In the genomic region with DNA sequence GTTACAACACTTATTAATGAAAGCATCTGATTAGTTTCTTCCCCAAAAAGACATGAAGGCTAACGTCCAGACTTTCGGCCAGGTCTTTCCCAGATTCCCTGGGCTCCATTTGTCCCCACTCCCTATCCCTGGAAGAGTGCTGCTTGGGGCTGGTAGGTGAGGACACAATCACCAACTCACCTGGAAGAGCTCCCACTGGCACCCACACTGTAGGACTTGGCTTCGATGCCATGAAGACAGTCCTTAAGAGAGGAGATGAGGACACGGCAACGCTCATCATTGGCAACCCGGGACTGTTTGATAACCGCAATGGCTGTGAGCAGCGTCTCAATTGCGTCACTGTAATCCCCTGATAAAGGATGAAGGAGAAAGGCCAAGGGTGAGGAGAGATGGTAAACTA, we compare ENCODE assay signal across 14 cellular contexts. TPM values are rescaled to one million over a fixed set of nuclear protein-coding genes. Genes with fewer than 3 reads are reported as not detected.
DNase-seq lines count a peak whose midpoint lies in the region; ATAC-seq, FAIRE-seq and TF ChIP-seq lines count a peak whose summit lies in the region.
"Had no signal": no experiment of that assay in that cellular context is flagged by ENCODE, and none has a peak within 500 bp of the region (broad histone marks: within the 10 kb centered on the region; RNA-seq: fewer than 3 reads in every experiment).

No MANE protein-coding gene starts in this region.

- no peak for FAIRE-seq in HepG2 (lab: Jason Lieb, UNC)
- FAIRE-seq: D721Med had no signal

- ATAC-seq in HepG2: no peak
- no peak for ATAC-seq in right lobe of liver

- H3K4me3 ChIP-seq in HepG2 (replicated peaks in 1 of 3; ENCODE audit: insufficient read depth in 1 of 3, low read depth in 2 of 3, low read length in 3 of 3) (no peak overlapping the region), right lobe of liver (no peak overlapping the region)
- H3K4me3 ChIP-seq: HAP-1, SJSA1 had no signal

- CTCF ChIA-PET in HepG2 (lab: Yijun Ruan, JAX; ENCODE audit: low intra/inter-chr PET ratio, low total read pairs): no interaction called here

- in situ Hi-C loops in HepG2 (cut with HindIII; ENCODE audit: extremely low pct_ligation_motif_present, low pct_unique_long_range_greater_than_20kb): no loop called here

- WGBS in HepG2 (ENCODE audit: low lambda C conversion rate): 86% methylated on average over 9 of the region's 9 CpGs
- 68% methylated on average over 9 of the region's 9 CpGs for WGBS in right lobe of liver (ENCODE audit: insufficient coverage, low coverage, low lambda C conversion rate, missing lambda C conversion rate)

- H3K27me3 ChIP-seq in HepG2 (ENCODE audit: control insufficient read depth in 1 of 2, insufficient read depth in 2 of 2, low read length in 2 of 2) (no peaks in the 10 kb centered on the region), right lobe of liver (no peaks in the 10 kb centered on the region)
- H3K27me3 ChIP-seq: SJSA1 had no signal

- TF ChIP-seq RAD21 in HepG2 (CRISPR knock-in tag; IDR thresholded peaks at IDR 0.05): no peak

- no peak overlapping the region for H2AFZ ChIP-seq in HepG2 (ENCODE audit: low read length)

- no peaks in the 10 kb centered on the region for H3K79me2 ChIP-seq in HepG2 (ENCODE audit: insufficient read depth, low read length)

- H3K36me3 ChIP-seq in HepG2 (replicated peaks in 1 of 2; ENCODE audit: control insufficient read depth in 1 of 2, insufficient read depth in 2 of 2, low read length in 2 of 2) (peaks cover 38 to 91% of the 10 kb centered on the region in 2 experiments), right lobe of liver (peaks cover 18 to 98% (median 50%) of the 10 kb centered on the region in 4 donors)

- intact Hi-C loops in HepG2 (cut with micrococcal nuclease; ENCODE audit: unreplicated experiment) (no loop called here), right lobe of liver (cut with DNase I) (no loop called here)

- H4K20me1 ChIP-seq in HepG2 (ENCODE audit: insufficient read depth, low read length): no peaks in the 10 kb centered on the region

- H3K4me1 ChIP-seq in HepG2 (ENCODE audit: insufficient read depth, low read length) (no peaks in the 10 kb centered on the region), right lobe of liver (no peaks in the 10 kb centered on the region)
- H3K4me1 ChIP-seq: HAP-1, SJSA1 had no signal

- TF ChIP-seq EP300 in HepG2 (IDR thresholded peaks at IDR 0.05; ENCODE audit: low read depth in 2 of 2, low read length in 2 of 2): no peak
- TF ChIP-seq EP300 in HepG2 (CRISPR knock-in tag; IDR thresholded peaks at IDR 0.05; ENCODE audit: borderline replicate concordance): no peak

- no peaks in the 10 kb centered on the region for H3K9me3 ChIP-seq in HepG2 (ENCODE audit: low read length)
- no peaks in the 10 kb centered on the region for H3K9me3 ChIP-seq in right lobe of liver
- H3K9me3 ChIP-seq: HAP-1, SJSA1 had no signal

- no TSS peak for BruUV-seq in HepG2 (replicated peaks; lab: Mats Ljungman, UMichigan)

- DNase-seq in HepG2 (ENCODE audit: low spot score) (no peak), right lobe of liver (no peak), NCI-H748 (lab: John Stamatoyannopoulos, UW; ENCODE audit: unreplicated experiment) (no peak)
- DNase-seq in effector CD4-positive, alpha-beta T cell: no peak
- DNase-seq: CD8-positive, alpha-beta memory T cell; DMS79; IMR-90; NCI-H1105; NCI-H1694; NCI-H510A treated with DMSO at 0.1 percent for 48 hours had no signal

- no peak overlapping the region for H3K4me2 ChIP-seq in HepG2 (ENCODE audit: low read depth, low read length)

- POLR2A ChIA-PET in HepG2 (lab: Yijun Ruan, JAX): interaction anchor here (1.8 kb wide), 1 partner anchor 18 kb away, joined by 7 read pairs; a partner anchor contains a TSS

- TF ChIP-seq POLR2A in HepG2 (IDR thresholded peaks at IDR 0.05; ENCODE audit: insufficient read depth in 1 of 2, low read depth in 2 of 2, low read length in 2 of 2) (0 out of 4 replicates have a peak, but pooled peaks of 1 of the 2 experiments have one; percentile 23), right lobe of liver (IDR thresholded peaks at IDR 0.05) (no peak)

- H3K9ac ChIP-seq in HepG2 (ENCODE audit: insufficient read depth, low read depth, low read length): no peak overlapping the region

- H3K27ac ChIP-seq in HepG2 (ENCODE audit: extremely low read length, insufficient read depth, low read length) (no peak overlapping the region), right lobe of liver (no peak overlapping the region)
- H3K27ac ChIP-seq: SJSA1 had no signal

- TF ChIP-seq CTCF in HepG2 (CRISPR knock-in tag; IDR thresholded peaks at IDR 0.05) (no peak), right lobe of liver (IDR thresholded peaks at IDR 0.05) (no peak)

RNA-seq across cellular contexts. Expression of a gene that starts 18.2 kb away (rescaled TPM):
- total RNA-seq in HepG2 (2016; rRNA removed; fragmentation: Illumina TruSeq; extraction: Trizol) (29.4 and 34.1 TPM in 2 replicates), right lobe of liver (10 to 100 TPM; 16.7 to 52.0 (median 31.7) TPM)
- total RNA-seq in HepG2 (2016; cell fraction: cytosol; rRNA removed; fragmentation: Illumina TruSeq; extraction: Trizol; ENCODE audit: low read depth): 7.3 and 8.6 TPM in 2 replicates
- total RNA-seq in HepG2 (2016; cell fraction: insoluble cytoplasmic fraction; rRNA removed; fragmentation: Illumina TruSeq; extraction: Trizol): 25.4 and 37.8 TPM in 2 replicates
- total RNA-seq in HepG2 (2016; cell fraction: membrane; rRNA removed; fragmentation: Illumina TruSeq; extraction: Trizol): 19.4 and 20.2 TPM in 2 replicates
- total RNA-seq in HepG2 (2016; cell fraction: nucleus; rRNA removed; fragmentation: Illumina TruSeq; extraction: Trizol): 48.4 and 51.2 TPM in 2 replicates
- polyA plus RNA-seq in HepG2 (2011; rRNA removed): 36.8 and 40.6 TPM in 2 replicates
- 16.4 and 19.7 TPM in 2 replicates for polyA plus RNA-seq in HepG2 (2011; cell fraction: cytosol; rRNA removed)
- 110 and 125 TPM in 2 replicates for polyA plus RNA-seq in HepG2 (2011; cell fraction: nucleus; rRNA removed)
- polyA plus RNA-seq in HepG2 (2012): 47.5 and 48.9 TPM in 2 replicates
- polyA plus RNA-seq in HepG2 (2016; cell fraction: cytosol; fragmentation: Illumina TruSeq; extraction: Trizol; ENCODE audit: low read depth): 3.7 and 4.1 TPM in 2 replicates
- 36.9 and 49.6 TPM in 2 replicates for polyA plus RNA-seq in HepG2 (2016; cell fraction: insoluble cytoplasmic fraction; fragmentation: Illumina TruSeq; extraction: Trizol; ENCODE audit: low read depth)
- 13.1 and 15.0 TPM in 2 replicates for polyA plus RNA-seq in HepG2 (2016; cell fraction: membrane; fragmentation: Illumina TruSeq; extraction: Trizol; ENCODE audit: low read depth)
- polyA plus RNA-seq in HepG2 (2016; cell fraction: nucleus; fragmentation: Illumina TruSeq; extraction: Trizol; ENCODE audit: insufficient read depth, low read depth): 151 and 159 TPM in 2 replicates
- polyA minus RNA-seq in HepG2 (2011; rRNA and poly(A)+ RNA removed; ENCODE audit: low replicate concordance): 43.6 and 128 TPM in 2 replicates
- polyA minus RNA-seq in HepG2 (2011; cell fraction: cytosol; rRNA and poly(A)+ RNA removed): 14.5 and 17.3 TPM in 2 replicates
- 56.7 and 63.0 TPM in 2 replicates for polyA minus RNA-seq in HepG2 (2011; cell fraction: nucleus; rRNA and poly(A)+ RNA removed)

RNA-seq across cellular contexts. Expression of a gene that starts 18.3 kb away (rescaled TPM):
- 44.2 and 53.3 TPM in 2 replicates for total RNA-seq in HepG2 (2016; rRNA removed; fragmentation: Illumina TruSeq; extraction: Trizol)
- total RNA-seq in HepG2 (2016; cell fraction: cytosol; rRNA removed; fragmentation: Illumina TruSeq; extraction: Trizol; ENCODE audit: low read depth): 30.3 and 32.6 TPM in 2 replicates
- total RNA-seq in HepG2 (2016; cell fraction: insoluble cytoplasmic fraction; rRNA removed; fragmentation: Illumina TruSeq; extraction: Trizol): 44.0 and 50.9 TPM in 2 replicates
- total RNA-seq in HepG2 (2016; cell fraction: membrane; rRNA removed; fragmentation: Illumina TruSeq; extraction: Trizol): 39.7 and 41.1 TPM in 2 replicates
- total RNA-seq in HepG2 (2016; cell fraction: nucleus; rRNA removed; fragmentation: Illumina TruSeq; extraction: Trizol): 25.6 and 36.2 TPM in 2 replicates
- 70.4 and 70.5 TPM in 2 replicates for polyA plus RNA-seq in HepG2 (2011; rRNA removed)
- polyA plus RNA-seq in HepG2 (2011; cell fraction: cytosol; rRNA removed): 81.8 and 87.8 TPM in 2 replicates
- 26.5 and 33.7 TPM in 2 replicates for polyA plus RNA-seq in HepG2 (2011; cell fraction: nucleus; rRNA removed)
- 25.1 and 33.9 TPM in 2 replicates for polyA plus RNA-seq in HepG2 (2012)
- 25.0 and 26.0 TPM in 2 replicates for polyA plus RNA-seq in HepG2 (2016; cell fraction: cytosol; fragmentation: Illumina TruSeq; extraction: Trizol; ENCODE audit: low read depth)
- 65.1 and 67.8 TPM in 2 replicates for polyA plus RNA-seq in HepG2 (2016; cell fraction: insoluble cytoplasmic fraction; fragmentation: Illumina TruSeq; extraction: Trizol; ENCODE audit: low read depth)
- 38.0 and 41.3 TPM in 2 replicates for polyA plus RNA-seq in HepG2 (2016; cell fraction: membrane; fragmentation: Illumina TruSeq; extraction: Trizol; ENCODE audit: low read depth)
- 48.1 and 64.5 TPM in 2 replicates for polyA plus RNA-seq in HepG2 (2016; cell fraction: nucleus; fragmentation: Illumina TruSeq; extraction: Trizol; ENCODE audit: insufficient read depth, low read depth)
- 102 and 166 TPM in 2 replicates for polyA minus RNA-seq in HepG2 (2011; rRNA and poly(A)+ RNA removed; ENCODE audit: low replicate concordance)
- polyA minus RNA-seq in HepG2 (2011; cell fraction: cytosol; rRNA and poly(A)+ RNA removed): 21.2 and 24.1 TPM in 2 replicates
- polyA minus RNA-seq in HepG2 (2011; cell fraction: nucleus; rRNA and poly(A)+ RNA removed): 54.1 and 63.3 TPM in 2 replicates
- total RNA-seq in right lobe of liver: 10 to 100 TPM; 17.7 to 62.5 (median 23.3) TPM

RNA-seq across cellular contexts. Expression of a gene that starts 19.2 kb away (rescaled TPM):
- total RNA-seq in HepG2 (2016; rRNA removed; fragmentation: Illumina TruSeq; extraction: Trizol) (25.2 and 25.4 TPM in 2 replicates), right lobe of liver (1 to 10 TPM; 1.7 to 3.9 (median 2.0) TPM)
- total RNA-seq in HepG2 (2016; cell fraction: cytosol; rRNA removed; fragmentation: Illumina TruSeq; extraction: Trizol; ENCODE audit: low read depth): 33.0 and 38.9 TPM in 2 replicates
- total RNA-seq in HepG2 (2016; cell fraction: insoluble cytoplasmic fraction; rRNA removed; fragmentation: Illumina TruSeq; extraction: Trizol): 23.9 and 27.8 TPM in 2 replicates
- total RNA-seq in HepG2 (2016; cell fraction: membrane; rRNA removed; fragmentation: Illumina TruSeq; extraction: Trizol): 43.9 and 52.8 TPM in 2 replicates
- total RNA-seq in HepG2 (2016; cell fraction: nucleus; rRNA removed; fragmentation: Illumina TruSeq; extraction: Trizol): 15.8 and 17.5 TPM in 2 replicates
- 53.7 and 60.1 TPM in 2 replicates for polyA plus RNA-seq in HepG2 (2011; rRNA removed)
- polyA plus RNA-seq in HepG2 (2011; cell fraction: cytosol; rRNA removed): 44.7 and 56.5 TPM in 2 replicates
- 20.0 and 25.6 TPM in 2 replicates for polyA plus RNA-seq in HepG2 (2011; cell fraction: nucleus; rRNA removed)
- 17.5 and 21.3 TPM in 2 replicates for polyA plus RNA-seq in HepG2 (2012)
- polyA plus RNA-seq in HepG2 (2016; cell fraction: cytosol; fragmentation: Illumina TruSeq; extraction: Trizol; ENCODE audit: low read depth): 45.4 and 52.3 TPM in 2 replicates
- polyA plus RNA-seq in HepG2 (2016; cell fraction: insoluble cytoplasmic fraction; fragmentation: Illumina TruSeq; extraction: Trizol; ENCODE audit: low read depth): 31.2 and 31.8 TPM in 2 replicates
- polyA plus RNA-seq in HepG2 (2016; cell fraction: membrane; fragmentation: Illumina TruSeq; extraction: Trizol; ENCODE audit: low read depth): 53.1 and 57.7 TPM in 2 replicates
- polyA plus RNA-seq in HepG2 (2016; cell fraction: nucleus; fragmentation: Illumina TruSeq; extraction: Trizol; ENCODE audit: insufficient read depth, low read depth): 33.0 and 35.6 TPM in 2 replicates
- 13.9 and 44.9 TPM in 2 replicates for polyA minus RNA-seq in HepG2 (2011; rRNA and poly(A)+ RNA removed; ENCODE audit: low replicate concordance)
- 11.1 and 12.6 TPM in 2 replicates for polyA minus RNA-seq in HepG2 (2011; cell fraction: cytosol; rRNA and poly(A)+ RNA removed)
- 11.3 and 19.4 TPM in 2 replicates for polyA minus RNA-seq in HepG2 (2011; cell fraction: nucleus; rRNA and poly(A)+ RNA removed)
- total RNA-seq: A172 had no signal

RNA-seq across cellular contexts. Expression of a gene that starts 49.4 kb away (rescaled TPM):
- 29.7 and 43.5 TPM in 2 replicates for total RNA-seq in HepG2 (2016; rRNA removed; fragmentation: Illumina TruSeq; extraction: Trizol)
- total RNA-seq in HepG2 (2016; cell fraction: cytosol; rRNA removed; fragmentation: Illumina TruSeq; extraction: Trizol; ENCODE audit: low read depth): 51.3 and 54.5 TPM in 2 replicates
- total RNA-seq in HepG2 (2016; cell fraction: insoluble cytoplasmic fraction; rRNA removed; fragmentation: Illumina TruSeq; extraction: Trizol): 30.1 and 40.0 TPM in 2 replicates
- total RNA-seq in HepG2 (2016; cell fraction: membrane; rRNA removed; fragmentation: Illumina TruSeq; extraction: Trizol): 36.1 and 36.5 TPM in 2 replicates
- total RNA-seq in HepG2 (2016; cell fraction: nucleus; rRNA removed; fragmentation: Illumina TruSeq; extraction: Trizol): 41.2 and 47.0 TPM in 2 replicates
- polyA plus RNA-seq in HepG2 (2011; rRNA removed): 51.0 and 61.0 TPM in 2 replicates
- polyA plus RNA-seq in HepG2 (2011; cell fraction: cytosol; rRNA removed): 21.8 and 35.0 TPM in 2 replicates
- 63.4 and 76.1 TPM in 2 replicates for polyA plus RNA-seq in HepG2 (2011; cell fraction: nucleus; rRNA removed)
- polyA plus RNA-seq in HepG2 (2012): 17.6 and 19.2 TPM in 2 replicates
- 15.5 and 18.0 TPM in 2 replicates for polyA plus RNA-seq in HepG2 (2016; cell fraction: cytosol; fragmentation: Illumina TruSeq; extraction: Trizol; ENCODE audit: low read depth)
- polyA plus RNA-seq in HepG2 (2016; cell fraction: insoluble cytoplasmic fraction; fragmentation: Illumina TruSeq; extraction: Trizol; ENCODE audit: low read depth): 42.8 and 45.1 TPM in 2 replicates
- 24.2 and 30.4 TPM in 2 replicates for polyA plus RNA-seq in HepG2 (2016; cell fraction: membrane; fragmentation: Illumina TruSeq; extraction: Trizol; ENCODE audit: low read depth)
- polyA plus RNA-seq in HepG2 (2016; cell fraction: nucleus; fragmentation: Illumina TruSeq; extraction: Trizol; ENCODE audit: insufficient read depth, low read depth): 85.3 and 100 TPM in 2 replicates
- 50.4 and 173 TPM in 2 replicates for polyA minus RNA-seq in HepG2 (2011; rRNA and poly(A)+ RNA removed; ENCODE audit: low replicate concordance)
- polyA minus RNA-seq in HepG2 (2011; cell fraction: cytosol; rRNA and poly(A)+ RNA removed): 9.5 and 9.6 TPM in 2 replicates
- 41.6 and 57.1 TPM in 2 replicates for polyA minus RNA-seq in HepG2 (2011; cell fraction: nucleus; rRNA and poly(A)+ RNA removed)
- total RNA-seq in right lobe of liver: 10 to 100 TPM; 18.2 to 41.0 (median 26.4) TPM

RNA-seq across cellular contexts. Expression of a gene that starts 49.9 kb away (rescaled TPM):
- total RNA-seq in HepG2 (2016; rRNA removed; fragmentation: Illumina TruSeq; extraction: Trizol) (11.5 and 14.9 TPM in 2 replicates), right lobe of liver (10 to 100 TPM; 25.6 to 41.8 (median 35.2) TPM)
- 5.6 and 5.9 TPM in 2 replicates for total RNA-seq in HepG2 (2016; cell fraction: cytosol; rRNA removed; fragmentation: Illumina TruSeq; extraction: Trizol; ENCODE audit: low read depth)
- 11.8 and 15.0 TPM in 2 replicates for total RNA-seq in HepG2 (2016; cell fraction: insoluble cytoplasmic fraction; rRNA removed; fragmentation: Illumina TruSeq; extraction: Trizol)
- total RNA-seq in HepG2 (2016; cell fraction: membrane; rRNA removed; fragmentation: Illumina TruSeq; extraction: Trizol): 15.7 and 17.1 TPM in 2 replicates
- total RNA-seq in HepG2 (2016; cell fraction: nucleus; rRNA removed; fragmentation: Illumina TruSeq; extraction: Trizol): 11.9 and 12.4 TPM in 2 replicates
- 11.4 and 14.7 TPM in 2 replicates for polyA plus RNA-seq in HepG2 (2011; rRNA removed)
- polyA plus RNA-seq in HepG2 (2011; cell fraction: cytosol; rRNA removed): 19.7 and 21.5 TPM in 2 replicates
- polyA plus RNA-seq in HepG2 (2011; cell fraction: nucleus; rRNA removed): 30.1 and 37.5 TPM in 2 replicates
- polyA plus RNA-seq in HepG2 (2012): 10.9 and 13.2 TPM in 2 replicates
- 4.6 and 6.4 TPM in 2 replicates for polyA plus RNA-seq in HepG2 (2016; cell fraction: cytosol; fragmentation: Illumina TruSeq; extraction: Trizol; ENCODE audit: low read depth)
- 8.9 and 11.0 TPM in 2 replicates for polyA plus RNA-seq in HepG2 (2016; cell fraction: insoluble cytoplasmic fraction; fragmentation: Illumina TruSeq; extraction: Trizol; ENCODE audit: low read depth)
- 11.1 and 11.3 TPM in 2 replicates for polyA plus RNA-seq in HepG2 (2016; cell fraction: membrane; fragmentation: Illumina TruSeq; extraction: Trizol; ENCODE audit: low read depth)
- 20.3 and 20.7 TPM in 2 replicates for polyA plus RNA-seq in HepG2 (2016; cell fraction: nucleus; fragmentation: Illumina TruSeq; extraction: Trizol; ENCODE audit: insufficient read depth, low read depth)
- 41.4 and 173 TPM in 2 replicates for polyA minus RNA-seq in HepG2 (2011; rRNA and poly(A)+ RNA removed; ENCODE audit: low replicate concordance)
- 4.7 and 8.0 TPM in 2 replicates for polyA minus RNA-seq in HepG2 (2011; cell fraction: cytosol; rRNA and poly(A)+ RNA removed)
- polyA minus RNA-seq in HepG2 (2011; cell fraction: nucleus; rRNA and poly(A)+ RNA removed): 9.4 and 9.7 TPM in 2 replicates
